Comparison of ENCODE assay signal across 24 cellular contexts in genomic region chr3:16028604-16029003, GRCh38.
A peak's percentile ranks its signal among the peaks of the same experiment; 100 is the strongest.
DNase-seq lines count a peak whose midpoint lies in the region; TF ChIP-seq lines count a peak whose summit lies in the region.
"Had no signal": no experiment of that assay in that cellular context is flagged by ENCODE, and none has a peak within 500 bp of the region (broad histone marks: within the 10 kb centered on the region; RNA-seq: fewer than 3 reads in every experiment).

No MANE protein-coding gene starts in this region.

- TF ChIP-seq CTCF in AG10803 (conservative IDR thresholded peaks at IDR 0.05; ENCODE audit: low read length) (no peak), chondrocyte (IDR thresholded peaks at IDR 0.05) (no peak), left ventricle myocardium inferior (IDR thresholded peaks at IDR 0.05; ENCODE audit: borderline replicate concordance) (no peak)

- H3K27ac Mint-ChIP-seq in chondrocyte (ENCODE audit: unreplicated experiment) = peak overlapping the region; percentile 71
- H3K27ac Mint-ChIP-seq: activated CD8-positive, alpha-beta T cell treated with anti-CD3 and anti-CD28 coated beads, Interleukin-2, amount 10 ng/mL, durations not matched to agents 7 days and 5 days had no signal

- H3K36me3 ChIP-seq in left ventricle myocardium inferior = no peaks in the 10 kb centered on the region
- H3K36me3 ChIP-seq: sigmoid colon, upper lobe of right lung had no signal

- H3K9me3 Mint-ChIP-seq in chondrocyte (ENCODE audit: low read depth) = peaks cover 3% of the 10 kb centered on the region
- H3K9me3 Mint-ChIP-seq: central memory CD8-positive, alpha-beta T cell had no signal

- DNase-seq in AG10803 (ENCODE audit: low read depth) (peak; percentile 31), LHCN-M2 (ENCODE audit: low read depth) (peak; percentile 42), chondrocyte (ENCODE audit: low spot score) (no peak), kidney tubule cell (ENCODE audit: low spot score) (peak; percentile 53), amniotic stem cell (lab: John Stamatoyannopoulos, UW) (no peak), NCI-H2196 treated with DMSO at 0.1 percent for 48 hours (lab: John Stamatoyannopoulos, UW; ENCODE audit: unreplicated experiment) (no peak), cortex of kidney (lab: John Stamatoyannopoulos, UW) (no peak), left ventricle myocardium inferior (no peak)
- DNase-seq: activated CD8-positive, alpha-beta T cell treated with anti-CD3 and anti-CD28 coated beads, Interleukin-2, amount 10 ng/mL, durations not matched to agents 7 days and 5 days; activated naive CD4-positive, alpha-beta T cell; activated T-cell treated with anti-CD3 and anti-CD28 coated beads, Interleukin-2, amount 50 U/mL, for 1 hour; amygdala; glutamatergic neuron; left ventricle myocardium superior; NCI-H1694; NCI-H2171 treated with DMSO at 0.1 percent for 48 hours; posterior cingulate gyrus; sigmoid colon; substantia nigra; T1000; upper lobe of right lung had no signal

- H3K9me3 ChIP-seq in left ventricle myocardium inferior (replicated peaks) = no peaks in the 10 kb centered on the region
- H3K9me3 ChIP-seq: A549, upper lobe of right lung had no signal

- intact Hi-C loops in left ventricle myocardium inferior (cut with micrococcal nuclease) = no loop called here

- no peak overlapping the region for H3K4me3 ChIP-seq in AG10803 (ENCODE audit: low read length)
- no peak overlapping the region for H3K4me3 ChIP-seq in left ventricle myocardium inferior
- H3K4me3 ChIP-seq: A549, sigmoid colon, upper lobe of right lung had no signal

- no peak overlapping the region for H3K4me3 Mint-ChIP-seq in chondrocyte (ENCODE audit: unreplicated experiment)
- H3K4me3 Mint-ChIP-seq: activated CD8-positive, alpha-beta T cell treated with anti-CD3 and anti-CD28 coated beads, Interleukin-2, amount 10 ng/mL, durations not matched to agents 7 days and 5 days; central memory CD8-positive, alpha-beta T cell had no signal

- H3K36me3 Mint-ChIP-seq in chondrocyte (ENCODE audit: low read depth) = no peaks in the 10 kb centered on the region

- no peak overlapping the region for H3K27ac ChIP-seq in left ventricle myocardium inferior (replicated peaks)
- H3K27ac ChIP-seq: A549, C4-2B, sigmoid colon, upper lobe of right lung had no signal

- peaks cover 5% of the 10 kb centered on the region for H3K4me1 ChIP-seq in left ventricle myocardium inferior
- H3K4me1 ChIP-seq: A549, sigmoid colon, upper lobe of right lung had no signal

- H3K27me3 ChIP-seq in left ventricle myocardium inferior (ENCODE audit: low read depth) = no peaks in the 10 kb centered on the region
- H3K27me3 ChIP-seq: sigmoid colon, upper lobe of right lung had no signal

- H3K27me3 Mint-ChIP-seq in chondrocyte (ENCODE audit: low read depth) = no peaks in the 10 kb centered on the region

- H3K4me1 Mint-ChIP-seq in chondrocyte (ENCODE audit: low read depth) = peaks cover 30% of the 10 kb centered on the region
- H3K4me1 Mint-ChIP-seq: central memory CD8-positive, alpha-beta T cell had no signal

Comparison
In these comparisons a context has a peak if more than half of its experiments do, and no peak if none do; other contexts are left out.
1. DNase-seq: peak in AG10803 (single experiment), LHCN-M2 (single experiment) and kidney tubule cell (single experiment); none in chondrocyte (single experiment), amniotic stem cell (single experiment), NCI-H2196 treated with DMSO at 0.1 percent for 48 hours (single experiment), cortex of kidney (single experiment) and left ventricle myocardium inferior (single experiment).